Comparison of ENCODE assay signal across 8 cellular contexts in the genomic region with DNA sequence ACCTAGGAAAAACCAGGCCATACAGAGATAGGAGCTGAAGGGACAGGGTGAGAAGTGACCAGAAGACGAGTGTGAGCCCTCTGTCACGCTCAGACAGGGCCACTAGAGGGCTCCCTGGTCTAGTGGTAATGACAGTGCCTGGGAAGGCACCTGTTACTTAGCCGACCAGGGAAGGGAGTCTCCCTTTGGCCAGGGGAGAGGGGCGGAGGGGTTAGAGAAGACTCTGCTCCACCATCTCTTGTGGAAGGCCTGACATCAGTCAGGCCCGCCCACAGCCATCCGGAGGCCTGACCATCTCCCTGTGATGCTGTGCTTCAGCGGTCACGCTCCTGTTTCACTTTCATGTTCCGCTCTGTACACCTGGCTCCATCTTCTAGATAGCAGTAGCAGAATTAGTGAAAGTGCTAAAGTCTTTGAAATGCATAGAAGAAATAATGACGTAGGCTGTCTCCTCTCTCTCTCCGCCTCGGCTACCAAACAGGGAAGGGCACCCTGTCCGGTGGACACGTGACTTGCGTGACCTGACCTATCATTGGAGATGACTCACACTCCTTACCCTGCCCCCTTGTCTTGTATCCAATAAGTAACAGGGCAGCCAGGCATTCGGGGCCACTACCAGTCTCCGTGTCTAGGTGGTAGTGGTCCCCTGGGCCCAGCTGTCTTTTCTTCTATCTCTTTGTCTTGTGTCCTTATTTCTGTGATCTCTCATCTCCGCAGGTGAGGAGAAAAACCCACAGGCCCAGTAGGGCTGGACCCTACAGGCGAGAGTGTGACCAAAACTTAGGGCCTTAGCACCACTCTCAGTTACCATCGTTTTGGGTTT. TPM values are rescaled to one million over a fixed set of nuclear protein-coding genes. Genes with fewer than 3 reads are reported as not detected.
DNase-seq lines count a peak whose midpoint lies in the region; ATAC-seq and TF ChIP-seq lines count a peak whose summit lies in the region.

No MANE protein-coding gene starts in this region.

- peak overlapping the region; percentile 91 for H3K27ac Mint-ChIP-seq in activated naive CD8-positive, alpha-beta T cell treated with anti-CD3 and anti-CD28 coated beads, Interleukin-2, amount 10 ng/mL, durations not matched to agents 7 days and 5 days

- no peaks in the 10 kb centered on the region for H3K27me3 Mint-ChIP-seq in activated naive CD8-positive, alpha-beta T cell treated with anti-CD3 and anti-CD28 coated beads, Interleukin-2, amount 10 ng/mL, durations not matched to agents 7 days and 5 days

- DNase-seq in DMS53 treated with DMSO at 0.1 percent for 48 hours (lab: John Stamatoyannopoulos, UW; ENCODE audit: unreplicated experiment) (peak; percentile 95), HK-2 (ENCODE audit: unreplicated experiment) (peak; percentile 60), right atrium auricular region (ENCODE audit: low spot score) (peak; percentile 71), sigmoid colon (peak; percentile 76), T1000 (lab: John Stamatoyannopoulos, UW) (no peak)
- peak; percentile 76 for DNase-seq in activated naive CD8-positive, alpha-beta T cell treated with anti-CD3 and anti-CD28 coated beads, Interleukin-2, amount 10 ng/mL, durations not matched to agents 7 days and 5 days

- intact Hi-C loops in sigmoid colon (cut with DNase I): no loop called here

- TF ChIP-seq CTCF in right atrium auricular region (IDR thresholded peaks at IDR 0.05): peak; percentile 63 to 77
- TF ChIP-seq CTCF in sigmoid colon (IDR thresholded peaks at IDR 0.05): peak; percentile 49 to 79 (median 60)

- peaks cover 0 to 5% of the 10 kb centered on the region in 2 donors for H3K4me1 ChIP-seq in right atrium auricular region
- peaks cover 0 to 5% (median 4%) of the 10 kb centered on the region in 4 donors for H3K4me1 ChIP-seq in sigmoid colon

- 25 to 33% methylated on average over 20 of the region's 20 CpGs for WGBS in sigmoid colon, 2 donors

- no peak for TF ChIP-seq EP300 in sigmoid colon (IDR thresholded peaks at IDR 0.05)

- H3K9me3 ChIP-seq in right atrium auricular region: no peaks in the 10 kb centered on the region
- H3K9me3 ChIP-seq in sigmoid colon: no peaks in the 10 kb centered on the region

- peaks cover 42% of the 10 kb centered on the region for H3K4me1 Mint-ChIP-seq in activated naive CD8-positive, alpha-beta T cell treated with anti-CD3 and anti-CD28 coated beads, Interleukin-2, amount 10 ng/mL, durations not matched to agents 7 days and 5 days

- POLR2A ChIA-PET in activated naive CD8-positive, alpha-beta T cell treated with anti-CD3 and anti-CD28 coated beads, Interleukin-2, amount 10 ng/mL, durations not matched to agents 7 days and 5 days (lab: Charles Lee): no interaction called here

- H3K36me3 Mint-ChIP-seq in activated naive CD8-positive, alpha-beta T cell treated with anti-CD3 and anti-CD28 coated beads, Interleukin-2, amount 10 ng/mL, durations not matched to agents 7 days and 5 days: peaks cover 15% of the 10 kb centered on the region

- H3K27me3 ChIP-seq in right atrium auricular region (no peaks in the 10 kb centered on the region), sigmoid colon (peaks cover 0 to 3% (median 0%) of the 10 kb centered on the region in 3 donors)

- H3K27ac ChIP-seq in right atrium auricular region (no peak overlapping the region), sigmoid colon (no peak overlapping the region)

- H3K4me3 ChIP-seq in right atrium auricular region: peak overlapping the region in 1 of 2 donors; percentile 27
- peak overlapping the region in 3 of 4 donors; percentile 21 to 23 (median 22) for H3K4me3 ChIP-seq in sigmoid colon

- no peak for TF ChIP-seq POLR2A in sigmoid colon (IDR thresholded peaks at IDR 0.05)

- H3K36me3 ChIP-seq in right atrium auricular region: no peaks in the 10 kb centered on the region
- H3K36me3 ChIP-seq in sigmoid colon: no peaks in the 10 kb centered on the region

- peak overlapping the region; percentile 60 for H3K4me3 Mint-ChIP-seq in activated naive CD8-positive, alpha-beta T cell treated with anti-CD3 and anti-CD28 coated beads, Interleukin-2, amount 10 ng/mL, durations not matched to agents 7 days and 5 days

- ATAC-seq in GM19467 (IDR thresholded peaks at IDR 0.05; ENCODE audit: unreplicated experiment) (peak; percentile 86), SK-N-SH treated with all-trans-retinoic acid at 6 μM for 48 hours (peak; percentile 91)
- ATAC-seq in activated naive CD8-positive, alpha-beta T cell treated with anti-CD3 and anti-CD28 coated beads, Interleukin-2, amount 10 ng/mL, durations not matched to agents 7 days and 5 days (ENCODE audit: low read depth): peak; percentile 91

- H3K9me3 Mint-ChIP-seq in activated naive CD8-positive, alpha-beta T cell treated with anti-CD3 and anti-CD28 coated beads, Interleukin-2, amount 10 ng/mL, durations not matched to agents 7 days and 5 days: peaks cover 2% of the 10 kb centered on the region

TF ChIP-seq in SK-N-SH treated with all-trans-retinoic acid at 6 μM for 48 hours, 23 proteins besides CTCF, POLR2A, EP300 and RAD21:
- TF ChIP-seq SNAI2 (CRISPR knock-in tag; IDR thresholded peaks at IDR 0.05) (0 out of 2 replicates have a peak, but pooled peaks have one; percentile 67), CSDC2 (CRISPR knock-in tag; IDR thresholded peaks at IDR 0.05) (no peak), TOX (CRISPR knock-in tag; IDR thresholded peaks at IDR 0.05; ENCODE audit: borderline replicate concordance) (no peak), ZNF8 (CRISPR knock-in tag; IDR thresholded peaks at IDR 0.05) (no peak), ZC3H10 (CRISPR knock-in tag; IDR thresholded peaks at IDR 0.05) (no peak), PPARA (CRISPR knock-in tag; IDR thresholded peaks at IDR 0.05; ENCODE audit: borderline replicate concordance) (no peak), POU6F1 (CRISPR knock-in tag; IDR thresholded peaks at IDR 0.05; ENCODE audit: borderline replicate concordance, low read depth) (no peak), GLIS3 (CRISPR knock-in tag; IDR thresholded peaks at IDR 0.05) (no peak)

RNA-seq across cellular contexts. Expression of gene HTT-AS, which starts 26.7 kb away (rescaled TPM):
- total RNA-seq in activated naive CD8-positive, alpha-beta T cell treated with anti-CD3 and anti-CD28 coated beads, Interleukin-2, amount 10 ng/mL, durations not matched to agents 7 days and 5 days: not detected
- total RNA-seq in right atrium auricular region (not detected), sigmoid colon (not detected)
- polyA plus RNA-seq in sigmoid colon: not detected

RNA-seq across cellular contexts. Expression of gene HTT, which starts 26.8 kb away (rescaled TPM):
- 10 to 100 TPM; 64.8 to 65.8 TPM for total RNA-seq in activated naive CD8-positive, alpha-beta T cell treated with anti-CD3 and anti-CD28 coated beads, Interleukin-2, amount 10 ng/mL, durations not matched to agents 7 days and 5 days
- total RNA-seq in right atrium auricular region (10 to 100 TPM; 18.1 to 30.5 TPM), sigmoid colon (10 to 100 TPM; 17.0 to 41.5 (median 26.5) TPM)
- 10 to 100 TPM in 1 of 3 donors, 1 to 10 TPM in 2; 6.5 to 29.4 (median 7.8) TPM for polyA plus RNA-seq in sigmoid colon
